ENCODE assay signal across 20 cellular contexts in the genomic region with DNA sequence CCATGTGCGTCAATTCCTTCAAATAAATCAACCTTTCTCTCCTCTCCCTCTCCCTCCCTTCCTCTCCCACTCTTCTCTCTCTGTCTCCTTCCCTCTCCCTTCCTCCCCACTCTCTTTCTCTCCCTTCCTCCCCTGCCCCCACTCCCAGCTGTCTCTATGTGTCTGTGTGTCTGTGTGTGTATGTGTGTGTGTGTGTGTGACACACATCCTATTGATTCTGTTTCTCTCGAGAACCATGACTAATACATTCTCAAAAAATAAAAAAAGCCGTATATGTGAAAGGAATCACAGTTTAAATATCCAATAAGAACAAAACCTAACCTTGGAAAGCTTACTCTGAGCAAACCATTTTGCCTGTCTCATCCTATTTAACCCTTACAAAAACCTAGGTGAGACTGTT. TPM values are rescaled to one million over a fixed set of nuclear protein-coding genes. Genes with fewer than 3 reads are reported as not detected.
DNase-seq lines count a peak whose midpoint lies in the region; ATAC-seq and TF ChIP-seq lines count a peak whose summit lies in the region.
"Had no signal": no experiment of that assay in that cellular context is flagged by ENCODE, and none has a peak within 500 bp of the region (broad histone marks: within the 10 kb centered on the region; RNA-seq: fewer than 3 reads in every experiment).

No MANE protein-coding gene starts in this region.

- H3K4me3 ChIP-seq in GM23248 (no peak overlapping the region), skeletal muscle cell (ENCODE audit: low read depth, low read length) (no peak overlapping the region), gastroesophageal sphincter (no peak overlapping the region), gastrocnemius medialis (no peak overlapping the region)
- H3K4me3 ChIP-seq: BLaER1 treated with 17β-estradiol and CSF1 and Interleukin-3, amounts not matched to agents 10 nM and 100 nM; GM12878; spleen had no signal

- H3K4me1 ChIP-seq in GM23248 (ENCODE audit: insufficient read depth) (no peaks in the 10 kb centered on the region), gastroesophageal sphincter (no peaks in the 10 kb centered on the region), gastrocnemius medialis (no peaks in the 10 kb centered on the region)
- H3K4me1 ChIP-seq: BLaER1 treated with 17β-estradiol and CSF1 and Interleukin-3, amounts not matched to agents 10 nM and 100 nM; spleen had no signal

- H3K79me2 ChIP-seq in GM23248 (ENCODE audit: insufficient read depth), result no peaks in the 10 kb centered on the region

- H3K27me3 ChIP-seq in GM23248 (replicated peaks; ENCODE audit: insufficient read depth) (0 out of 2 replicates have a peak, but pooled peaks cover 3% of the 10 kb centered on the region), gastroesophageal sphincter (no peaks in the 10 kb centered on the region), gastrocnemius medialis (no peaks in the 10 kb centered on the region)
- H3K27me3 ChIP-seq: BLaER1 treated with 17β-estradiol and CSF1 and Interleukin-3, amounts not matched to agents 10 nM and 100 nM; spleen had no signal

- no peak for TF ChIP-seq EP300 in gastroesophageal sphincter (IDR thresholded peaks at IDR 0.05)

- no peaks in the 10 kb centered on the region for H3F3A ChIP-seq in GM23248 (ENCODE audit: insufficient read depth)

- no peak overlapping the region for H3K4me2 ChIP-seq in GM23248 (ENCODE audit: unreplicated experiment)
- H3K4me2 ChIP-seq: BLaER1 treated with 17β-estradiol and CSF1 and Interleukin-3, amounts not matched to agents 10 nM and 100 nM had no signal

- DNase-seq in GM23248 (peak; percentile 5), RPMI7951 (ENCODE audit: low read depth) (peak; percentile 61), fibroblast of the conjunctiva (ENCODE audit: low read depth) (peak; percentile 12), skeletal muscle cell (ENCODE audit: low read depth) (peak; percentile 13), gastrocnemius medialis (no peak)
- DNase-seq: activated CD4-positive, alpha-beta memory T cell treated with anti-CD3 and anti-CD28 coated beads, Interleukin-2, amount 10 ng/mL, durations not matched to agents 7 days and 5 days; amniotic stem cell; cortex of kidney; immature natural killer cell; KBM-7; NCI-H1105 treated with DMSO at 0.1 percent for 48 hours; NCI-H345; spleen; stimulated activated naive CD4-positive, alpha-beta T cell had no signal

- H3K9me2 ChIP-seq in GM23248 (ENCODE audit: insufficient read depth), result no peaks in the 10 kb centered on the region

- no peaks in the 10 kb centered on the region for H3K9me3 ChIP-seq in GM23248 (ENCODE audit: low read depth)
- no peaks in the 10 kb centered on the region for H3K9me3 ChIP-seq in gastroesophageal sphincter
- H3K9me3 ChIP-seq in gastrocnemius medialis, result no peaks in the 10 kb centered on the region

- no peak for TF ChIP-seq CTCF in gastroesophageal sphincter (IDR thresholded peaks at IDR 0.05)
- TF ChIP-seq CTCF in gastrocnemius medialis (IDR thresholded peaks at IDR 0.05 in 4 of 5, conservative IDR thresholded peaks at IDR 0.05 in 1 of 5), result no peak

- no peaks in the 10 kb centered on the region for H3K36me3 ChIP-seq in GM23248 (ENCODE audit: low read depth)
- H3K36me3 ChIP-seq in gastroesophageal sphincter, result no peaks in the 10 kb centered on the region
- H3K36me3 ChIP-seq in gastrocnemius medialis, result no peaks in the 10 kb centered on the region
- H3K36me3 ChIP-seq: BLaER1 treated with 17β-estradiol and CSF1 and Interleukin-3, amounts not matched to agents 10 nM and 100 nM; spleen had no signal

- H2AFZ ChIP-seq in GM23248, result no peak overlapping the region

- TF ChIP-seq POLR2A in gastroesophageal sphincter (IDR thresholded peaks at IDR 0.05), result no peak
- TF ChIP-seq POLR2A in gastrocnemius medialis (IDR thresholded peaks at IDR 0.05), result no peak

- no peaks in the 10 kb centered on the region for H4K20me1 ChIP-seq in GM23248 (ENCODE audit: insufficient read depth)
- H4K20me1 ChIP-seq: BLaER1 treated with 17β-estradiol and CSF1 and Interleukin-3, amounts not matched to agents 10 nM and 100 nM had no signal

- WGBS in GM23248 (ENCODE audit: low coverage in 1 of 2, low lambda C conversion rate in 2 of 2, missing lambda C conversion rate in 2 of 2), 2 experiments, result 41 to 48% methylated on average over 3 of the region's 3 CpGs
- WGBS in gastroesophageal sphincter (ENCODE audit: low coverage in 1 of 2), 2 donors, result 53% methylated on average over 2 to 3 of the region's 3 CpGs

- in situ Hi-C loops in GM23248 (cut with MboI), result no loop called here
- in situ Hi-C loops in gastrocnemius medialis (cut with MboI; ENCODE audit: low sequenced_read_pairs in 4 of 4), result no loop called here

- H3K27ac ChIP-seq in GM23248 (no peak overlapping the region), gastroesophageal sphincter (no peak overlapping the region), gastrocnemius medialis (no peak overlapping the region)
- H3K27ac ChIP-seq: BLaER1 treated with 17β-estradiol and CSF1 and Interleukin-3, amounts not matched to agents 10 nM and 100 nM; spleen had no signal

- no peak overlapping the region for H3K9ac ChIP-seq in GM23248
- H3K9ac ChIP-seq: BLaER1 treated with 17β-estradiol and CSF1 and Interleukin-3, amounts not matched to agents 10 nM and 100 nM had no signal

- no peak for ATAC-seq in gastroesophageal sphincter
- ATAC-seq in gastrocnemius medialis, result no peak
- no peak for ATAC-seq in GM18519 (IDR thresholded peaks at IDR 0.05; ENCODE audit: low FRiP score, unreplicated experiment)
- ATAC-seq: GM12878 had no signal

- intact Hi-C loops in gastrocnemius medialis (cut with DNase I; ENCODE audit: low total_unique reads), result no loop called here

RNA-seq across cellular contexts. Expression of gene HSD17B3, which starts 8.5 kb away (rescaled TPM):
- total RNA-seq in GM23248 (2014; rRNA removed; shearing (Covaris generic)), result not detected in 2 replicates
- not detected in 2 replicates for polyA plus RNA-seq in GM23248 (2016; fragmentation: Nextera tagmentation; extraction: Ambion mirVana)
- not detected in 2 replicates for total RNA-seq in RPMI7951 (2014; rRNA removed; shearing (Covaris generic))
- total RNA-seq in gastroesophageal sphincter, result under 1 TPM in 3 of 4 donors, not detected in 1; 0.40 to 0.81 (median 0.78) TPM
- not detected for total RNA-seq in gastrocnemius medialis
- total RNA-seq: activated CD4-positive, alpha-beta memory T cell treated with anti-CD3 and anti-CD28 coated beads, Interleukin-2, amount 10 ng/mL, durations not matched to agents 7 days and 5 days; activated T-helper 1 cell treated with anti-CD3 and anti-CD28 coated beads, Interleukin-12 subunit alpha, Interleukin-12 subunit beta, Interleukin-2, Interleukin-4 antibody, amounts not matched to agents 30 ng/mL and 10 ng/mL and 1 ng/mL, durations not matched to agents 14 hours and 24 hours and 36 hours; GM12878; ureter had no signal
- polyA plus RNA-seq: GM12878, immature natural killer cell had no signal

Comparison
In these comparisons a context has a peak if more than half of its experiments do, and no peak if none do; other contexts are left out.
1. DNase-seq: peak in GM23248 (single experiment), RPMI7951 (single experiment), fibroblast of the conjunctiva (single experiment) and skeletal muscle cell (single experiment); none in gastrocnemius medialis (0 of 2).